In the genomic region with DNA sequence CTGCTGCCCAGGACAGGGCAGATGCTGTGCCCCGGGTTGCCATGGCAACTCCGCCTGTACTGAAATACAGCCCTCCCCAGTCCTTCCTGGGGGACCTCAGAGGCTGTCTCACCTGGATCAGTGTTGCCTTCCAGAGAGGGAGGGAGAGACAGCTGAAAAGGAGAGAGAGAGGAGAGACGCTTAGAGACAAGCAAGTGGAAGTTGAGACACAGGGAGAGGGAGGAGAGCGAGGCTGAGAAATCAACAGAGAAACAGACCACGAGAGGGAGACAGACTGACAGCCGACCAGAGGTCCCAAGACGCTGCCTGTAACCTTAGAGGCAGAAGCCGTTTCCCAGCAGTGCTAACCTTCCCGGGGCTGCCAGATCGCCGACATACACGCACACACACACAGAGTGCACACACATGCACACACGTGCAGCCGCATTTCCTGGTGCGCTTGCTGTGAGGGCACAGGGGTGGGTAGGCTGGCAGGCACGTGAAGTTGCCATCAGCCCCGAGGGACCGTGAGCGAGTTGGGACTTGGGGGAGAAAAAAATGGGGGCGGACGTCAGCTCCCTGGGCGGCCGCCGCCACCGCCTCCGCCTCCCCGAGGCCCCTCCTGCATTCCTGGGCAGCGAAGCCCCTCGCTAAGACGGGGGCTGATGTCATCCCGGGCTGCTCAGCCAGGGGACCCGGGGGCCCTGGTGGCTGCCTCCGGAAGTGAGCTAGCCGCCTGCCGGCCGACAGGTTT, we compare ENCODE assay signal across 8 cellular contexts.
DNase-seq lines count a peak whose midpoint lies in the region; ATAC-seq lines count a peak whose summit lies in the region.

No MANE protein-coding gene starts in this region.

- H3K4me1 ChIP-seq in neuron (ENCODE audit: insufficient read depth, low read length) = peaks cover 30% of the 10 kb centered on the region

- no peaks in the 10 kb centered on the region for H3K9me3 ChIP-seq in neuron (ENCODE audit: low read length)

- in situ Hi-C loops in KBM-7 (cut with MboI; ENCODE audit: low pct_unique_long_range_greater_than_20kb, low sequenced_read_pairs) = no loop called here

- no peaks in the 10 kb centered on the region for H3K36me3 ChIP-seq in neuron (ENCODE audit: insufficient read depth, low read length)

- no peaks in the 10 kb centered on the region for H3K27me3 ChIP-seq in neuron (ENCODE audit: insufficient read depth, low read length)

- no peak for ATAC-seq in GM21737 (IDR thresholded peaks at IDR 0.05; ENCODE audit: unreplicated experiment)

- DNase-seq in EH (ENCODE audit: low read depth) (peak; percentile 59), KBM-7 (peak; percentile 87), SHP77 (lab: John Stamatoyannopoulos, UW) (peak; percentile 89), foreskin melanocyte (peak; percentile 71), stromal cell of bone marrow (ENCODE audit: low read depth) (peak; percentile 76)
- peak in 3 of 4 experiments; percentile 15 to 44 (median 30) for DNase-seq in activated naive CD4-positive, alpha-beta T cell (lab: John Stamatoyannopoulos, UW)

- H3K4me3 ChIP-seq in neuron (ENCODE audit: low read length) = peak overlapping the region; percentile 58

- peak overlapping the region; percentile 23 for H2AFZ ChIP-seq in neuron (ENCODE audit: low read depth, low read length)

Comparison
In these comparisons a context has a peak if more than half of its experiments do, and no peak if none do; other contexts are left out.
1. DNase-seq: peak in every context shown above with its lines; median percentile 89 in SHP77; 87 in KBM-7; 76 in stromal cell of bone marrow; 71 in foreskin melanocyte; 59 in EH; 30 in activated naive CD4-positive, alpha-beta T cell.